In genomic region chr20:17494201-17494600, GRCh38 we compare ENCODE assay signal across 34 cellular contexts. TPM values are rescaled to one million over a fixed set of nuclear protein-coding genes. Genes with fewer than 3 reads are reported as not detected.
"Had no signal": no experiment of that assay in that cellular context is flagged by ENCODE, and none has a peak within 500 bp of the region (broad histone marks: within the 10 kb centered on the region; RNA-seq: fewer than 3 reads in every experiment).

No MANE protein-coding gene starts in this region.

- H3K4me2 ChIP-seq: SK-N-SH had no signal

- DNase-seq: activated CD4-positive, alpha-beta T cell treated with anti-CD3 and anti-CD28 coated beads, Interleukin-2, amount 10 ng/mL, durations not matched to agents 24 days and 14 days; activated CD4-positive, alpha-beta T cell treated with anti-CD3 and anti-CD28 coated beads, Interleukin-2, amount 50 U/mL, for 4 hours; activated CD8-positive, alpha-beta T cell treated with anti-CD3 and anti-CD28 coated beads, Interleukin-2, amount 10 ng/mL, durations not matched to agents 7 days and 5 days; activated gamma-delta T cell; activated naive CD4-positive, alpha-beta T cell treated with Interleukin-2 at 50 U/mL for 16 hours; activated naive CD8-positive, alpha-beta T cell treated with anti-CD3 and anti-CD28 coated beads, Interleukin-2, amount 10 ng/mL, durations not matched to agents 7 days and 5 days; activated T-cell treated with anti-CD3 and anti-CD28 coated beads, Interleukin-2, amount 50 U/mL, for 24 hours; amygdala; cerebellar nuclear complex; MV-4-11; NCI-H1092; NCI-H1417; NCI-H146; NCI-H187; NCI-H2029 treated with DMSO at 0.1 percent for 48 hours; NCI-H2107; NCI-H2171; NCI-H510A; NCI-H526; NCI-H748 treated with DMSO at 0.1 percent for 48 hours; NK-92 treated with Interleukin-12 subunit alpha and Interleukin-12 subunit beta, amount 100 ng/mL, for 24 hours; PC-3; Peyer's patch; RPMI8226; SHP77 treated with DMSO at 0.1 percent for 48 hours; SK-N-SH; T-helper 9 cell; WERI-Rb-1 had no signal

- H3K27me3 Mint-ChIP-seq: activated naive CD4-positive, alpha-beta T cell treated with anti-CD3 and anti-CD28 coated beads, Interleukin-2, amount 50 U/mL, for 24 hours; activated T-cell treated with anti-CD3 and anti-CD28 coated beads, Interleukin-2, amount 50 U/mL, for 24 hours had no signal

- H3K9ac ChIP-seq: SK-N-SH had no signal

- H3K27ac ChIP-seq: ascending aorta, Peyer's patch, SJSA1, WERI-Rb-1 had no signal

- H3K4me3 ChIP-seq: ascending aorta, K562, Peyer's patch, SJSA1 had no signal

- H3K9me3 ChIP-seq: ascending aorta, Peyer's patch, SJSA1, SK-N-SH had no signal

- H3K4me1 ChIP-seq: Peyer's patch, SJSA1 had no signal

- H3K4me1 Mint-ChIP-seq: activated CD4-positive, alpha-beta T cell treated with anti-CD3 and anti-CD28 coated beads, Interleukin-2, amount 10 ng/mL, durations not matched to agents 24 days and 14 days; activated naive CD4-positive, alpha-beta T cell treated with anti-CD3 and anti-CD28 coated beads, Interleukin-2, amount 50 U/mL, for 24 hours; activated naive CD8-positive, alpha-beta T cell treated with anti-CD3 and anti-CD28 coated beads, Interleukin-2, amount 10 ng/mL, durations not matched to agents 7 days and 5 days had no signal

- H3K36me3 Mint-ChIP-seq: activated naive CD4-positive, alpha-beta T cell treated with anti-CD3 and anti-CD28 coated beads, Interleukin-2, amount 50 U/mL, for 24 hours; activated naive CD8-positive, alpha-beta T cell treated with anti-CD3 and anti-CD28 coated beads, Interleukin-2, amount 10 ng/mL, durations not matched to agents 7 days and 5 days had no signal

- H3K9me3 Mint-ChIP-seq: activated CD4-positive, alpha-beta T cell treated with anti-CD3 and anti-CD28 coated beads, Interleukin-2, amount 10 ng/mL, durations not matched to agents 24 days and 14 days; activated naive CD4-positive, alpha-beta T cell treated with anti-CD3 and anti-CD28 coated beads, Interleukin-2, amount 50 U/mL, for 24 hours; activated naive CD8-positive, alpha-beta T cell treated with anti-CD3 and anti-CD28 coated beads, Interleukin-2, amount 10 ng/mL, durations not matched to agents 7 days and 5 days; activated T-cell treated with anti-CD3 and anti-CD28 coated beads, Interleukin-2, amount 50 U/mL, for 24 hours; activated T-helper 2 cell treated with anti-CD3 and anti-CD28 coated beads, Interferon-gamma antibody, Interleukin-2, Interleukin-4, amounts not matched to agents 10 μg/mL and 5 μg/mL and 100 μg/mL, durations not matched to agents 14 hours and 24 hours and 36 hours; T-helper 1 cell treated with Interleukin-12 subunit alpha and Interleukin-12 subunit beta and Interleukin-4 antibody, amounts not matched to agents 30 μg/mL and 1 μg/mL, for 36 hours had no signal

- H3K4me3 Mint-ChIP-seq: activated CD4-positive, alpha-beta T cell treated with anti-CD3 and anti-CD28 coated beads, Interleukin-2, amount 10 ng/mL, durations not matched to agents 24 days and 14 days; activated CD8-positive, alpha-beta T cell treated with anti-CD3 and anti-CD28 coated beads, Interleukin-2, amount 10 ng/mL, durations not matched to agents 7 days and 5 days; activated naive CD4-positive, alpha-beta T cell treated with anti-CD3 and anti-CD28 coated beads, Interleukin-2, amount 50 U/mL, for 24 hours; activated naive CD8-positive, alpha-beta T cell treated with anti-CD3 and anti-CD28 coated beads, Interleukin-2, amount 10 ng/mL, durations not matched to agents 7 days and 5 days; activated T-cell treated with anti-CD3 and anti-CD28 coated beads, Interleukin-2, amount 50 U/mL, for 24 hours; T-helper 1 cell treated with Interleukin-12 subunit alpha and Interleukin-12 subunit beta and Interleukin-4 antibody, amounts not matched to agents 30 μg/mL and 1 μg/mL, for 36 hours had no signal

- H3K27ac Mint-ChIP-seq: activated CD4-positive, alpha-beta T cell treated with anti-CD3 and anti-CD28 coated beads, Interleukin-2, amount 10 ng/mL, durations not matched to agents 24 days and 14 days; activated CD8-positive, alpha-beta T cell treated with anti-CD3 and anti-CD28 coated beads, Interleukin-2, amount 10 ng/mL, durations not matched to agents 7 days and 5 days; activated naive CD4-positive, alpha-beta T cell treated with anti-CD3 and anti-CD28 coated beads, Interleukin-2, amount 50 U/mL, for 24 hours; activated naive CD8-positive, alpha-beta T cell treated with anti-CD3 and anti-CD28 coated beads, Interleukin-2, amount 10 ng/mL, durations not matched to agents 7 days and 5 days; activated T-cell treated with anti-CD3 and anti-CD28 coated beads, Interleukin-2, amount 50 U/mL, for 24 hours; activated T-helper 2 cell treated with anti-CD3 and anti-CD28 coated beads, Interferon-gamma antibody, Interleukin-2, Interleukin-4, amounts not matched to agents 10 μg/mL and 5 μg/mL and 100 μg/mL, durations not matched to agents 14 hours and 24 hours and 36 hours; T-helper 1 cell treated with Interleukin-12 subunit alpha and Interleukin-12 subunit beta and Interleukin-4 antibody, amounts not matched to agents 30 μg/mL and 1 μg/mL, for 36 hours had no signal

- H3K27me3 ChIP-seq: ascending aorta, Peyer's patch, SJSA1 had no signal

RNA-seq across cellular contexts. Expression of gene BFSP1, which starts 37.0 kb away (rescaled TPM):
- total RNA-seq: ascending aorta had no signal
